In the genomic region with DNA sequence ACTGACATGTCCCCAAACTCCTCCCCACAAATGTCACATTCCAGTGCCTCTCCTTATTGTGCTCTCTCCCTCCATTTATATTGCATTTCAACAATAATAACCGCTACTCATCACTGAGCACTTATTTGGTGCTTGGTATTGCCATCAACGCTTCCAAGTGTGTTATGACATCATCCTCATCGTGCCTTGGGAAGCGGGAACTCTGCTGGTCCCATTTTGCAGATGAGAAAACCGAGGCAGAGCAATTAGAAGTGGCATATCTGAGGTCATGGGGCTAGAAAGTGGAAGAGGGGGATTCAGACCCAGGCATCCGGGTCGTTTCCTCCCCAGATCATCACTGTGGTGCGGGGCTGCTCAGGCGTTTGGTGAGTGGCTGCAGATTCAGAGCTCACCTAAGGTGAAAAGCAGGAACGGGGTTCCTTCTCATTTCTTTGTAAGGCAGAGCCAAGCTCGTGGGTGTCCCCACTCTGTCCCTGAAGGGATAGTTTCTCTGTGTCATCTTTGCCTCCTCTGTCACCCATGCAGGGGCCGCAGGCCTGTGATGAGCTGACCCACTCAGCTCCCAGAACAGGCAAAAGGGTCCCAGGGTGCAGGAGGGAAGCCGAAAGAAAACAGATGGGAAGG, we compare ENCODE assay signal across 7 cellular contexts. TPM values are rescaled to one million over a fixed set of nuclear protein-coding genes. Genes with fewer than 3 reads are reported as not detected.
"Had no signal": no experiment of that assay in that cellular context is flagged by ENCODE, and none has a peak within 500 bp of the region (broad histone marks: within the 10 kb centered on the region; RNA-seq: fewer than 3 reads in every experiment).

No MANE protein-coding gene starts in this region.

- DNase-seq: GM23248, GOT3, H9, HCEC 1CT, KBM-7 had no signal

- H3K9ac ChIP-seq: GM23248 had no signal

- H3K27ac ChIP-seq: GM23248 had no signal

- H2AFZ ChIP-seq: GM23248 had no signal

- H3K4me3 ChIP-seq: GM23248 had no signal

RNA-seq across cellular contexts. Expression of gene FZD10, which starts 5.5 kb away (rescaled TPM):
- total RNA-seq: GM23248, HT-29 had no signal
- polyA plus RNA-seq: GM23248, IgD-negative memory B cell had no signal
